In genomic region chr2:188897096-188897495, GRCh38 we compare ENCODE assay signal across 16 cellular contexts.
A peak's percentile ranks its signal among the peaks of the same experiment; 100 is the strongest.
DNase-seq lines count a peak whose midpoint lies in the region; ATAC-seq and TF ChIP-seq lines count a peak whose summit lies in the region.
"Had no signal": no experiment of that assay in that cellular context is flagged by ENCODE, and none has a peak within 500 bp of the region (broad histone marks: within the 10 kb centered on the region; RNA-seq: fewer than 3 reads in every experiment).

No MANE protein-coding gene starts in this region.

- H3K27ac Mint-ChIP-seq in nephron = peak overlapping the region; percentile 37 to 84 (median 39)
- no peak overlapping the region for H3K27ac Mint-ChIP-seq in endodermal cell
- H3K27ac Mint-ChIP-seq: activated CD8-positive, alpha-beta memory T cell treated with anti-CD3 and anti-CD28 coated beads, Interleukin-2, amount 10 ng/mL, durations not matched to agents 7 days and 5 days; activated naive CD4-positive, alpha-beta T cell treated with anti-CD3 and anti-CD28 coated beads, Interleukin-2, amount 10 ng/mL, durations not matched to agents 7 days and 5 days; naive B cell had no signal

- intact Hi-C loops in ascending aorta (cut with DNase I) (loop anchor here (10.0 kb wide), 1 partner anchor 78 kb away; the partner anchor contains the start of gene COL3A1), uterus (cut with DNase I; ENCODE audit: low total_unique reads) (no loop called here), spleen (cut with DNase I; ENCODE audit: low total_unique reads) (no loop called here)

- no peak for ATAC-seq in HG02938 (IDR thresholded peaks at IDR 0.05; ENCODE audit: unreplicated experiment)
- ATAC-seq: activated CD8-positive, alpha-beta memory T cell treated with anti-CD3 and anti-CD28 coated beads, Interleukin-2, amount 10 ng/mL, durations not matched to agents 7 days and 5 days had no signal

- TF ChIP-seq POLR2A in uterus (IDR thresholded peaks at IDR 0.05) (no peak), spleen (IDR thresholded peaks at IDR 0.05) (no peak)

- H3K27me3 ChIP-seq in ascending aorta (no peaks in the 10 kb centered on the region), uterus (no peaks in the 10 kb centered on the region), spleen (replicated peaks in 1 of 7) (no peaks in the 10 kb centered on the region), endodermal cell (ENCODE audit: control insufficient read depth, insufficient read depth, low read length, poor library complexity, severe bottlenecking) (no peaks in the 10 kb centered on the region)
- H3K27me3 ChIP-seq: right lobe of liver had no signal

- H3K4me1 Mint-ChIP-seq in nephron (peaks cover 46% of the 10 kb centered on the region), endodermal cell (no peaks in the 10 kb centered on the region)
- H3K4me1 Mint-ChIP-seq: activated CD8-positive, alpha-beta memory T cell treated with anti-CD3 and anti-CD28 coated beads, Interleukin-2, amount 10 ng/mL, durations not matched to agents 7 days and 5 days; activated naive CD4-positive, alpha-beta T cell treated with anti-CD3 and anti-CD28 coated beads, Interleukin-2, amount 10 ng/mL, durations not matched to agents 7 days and 5 days; naive B cell had no signal

- H3K27me3 Mint-ChIP-seq in nephron (ENCODE audit: low read depth) (no peaks in the 10 kb centered on the region), endodermal cell (ENCODE audit: insufficient read depth) (no peaks in the 10 kb centered on the region)
- H3K27me3 Mint-ChIP-seq: activated CD8-positive, alpha-beta memory T cell treated with anti-CD3 and anti-CD28 coated beads, Interleukin-2, amount 10 ng/mL, durations not matched to agents 7 days and 5 days; activated naive CD4-positive, alpha-beta T cell treated with anti-CD3 and anti-CD28 coated beads, Interleukin-2, amount 10 ng/mL, durations not matched to agents 7 days and 5 days; naive B cell had no signal

- H3K9me3 Mint-ChIP-seq in nephron (peaks cover 3% of the 10 kb centered on the region), endodermal cell (no peaks in the 10 kb centered on the region)
- H3K9me3 Mint-ChIP-seq: activated naive CD4-positive, alpha-beta T cell treated with anti-CD3 and anti-CD28 coated beads, Interleukin-2, amount 10 ng/mL, durations not matched to agents 7 days and 5 days had no signal

- WGBS in spleen, 5 donors = 65 to 81% (median 69%) methylated on average over 3 of the region's 3 CpGs
- 90 to 97% methylated on average over 3 of the region's 3 CpGs for WGBS in endodermal cell (ENCODE audit: insufficient coverage in 1 of 2, insufficient read length in 1 of 2), 2 experiments

- no peak for TF ChIP-seq CTCF in ascending aorta (IDR thresholded peaks at IDR 0.05)
- TF ChIP-seq CTCF in fibroblast of villous mesenchyme (IDR thresholded peaks at IDR 0.05; ENCODE audit: insufficient read depth, low read depth, low read length) = no peak
- TF ChIP-seq CTCF in nephron (IDR thresholded peaks at IDR 0.05; ENCODE audit: unreplicated experiment in 3 of 3) = no peak
- no peak for TF ChIP-seq CTCF in uterus (IDR thresholded peaks at IDR 0.05)
- TF ChIP-seq CTCF in spleen (IDR thresholded peaks at IDR 0.05 in 8 of 11, conservative IDR thresholded peaks at IDR 0.05 in 3 of 11) = no peak
- TF ChIP-seq CTCF in endodermal cell (conservative IDR thresholded peaks at IDR 0.05) = no peak

- H3K27ac ChIP-seq in ascending aorta (peak overlapping the region; percentile 35 to 75), uterus (peak overlapping the region; percentile 68 to 81), spleen (peak overlapping the region in 1 of 8 donors; percentile 9), endodermal cell (ENCODE audit: low read depth, low read length) (no peak overlapping the region)
- H3K27ac ChIP-seq: right lobe of liver, VCaP had no signal

- H3K4me1 ChIP-seq in ascending aorta (peaks cover 0 to 14% of the 10 kb centered on the region in 2 donors), uterus (peaks cover 0 to 16% of the 10 kb centered on the region in 2 donors), spleen (no peaks in the 10 kb centered on the region), endodermal cell (ENCODE audit: control insufficient read depth, insufficient read depth, low read length) (no peaks in the 10 kb centered on the region)
- H3K4me1 ChIP-seq: Caco-2, right lobe of liver had no signal

- H3K4me3 ChIP-seq in ascending aorta (peak overlapping the region; percentile 30 to 32), fibroblast of villous mesenchyme (ENCODE audit: low read depth, low read length) (no peak overlapping the region), uterus (no peak overlapping the region), spleen (no peak overlapping the region), endodermal cell (ENCODE audit: low read length) (no peak overlapping the region)
- H3K4me3 ChIP-seq: right lobe of liver had no signal

- H3K36me3 Mint-ChIP-seq in nephron (ENCODE audit: low read depth) (no peaks in the 10 kb centered on the region), endodermal cell (ENCODE audit: low read depth) (no peaks in the 10 kb centered on the region)
- H3K36me3 Mint-ChIP-seq: activated CD8-positive, alpha-beta memory T cell treated with anti-CD3 and anti-CD28 coated beads, Interleukin-2, amount 10 ng/mL, durations not matched to agents 7 days and 5 days; activated naive CD4-positive, alpha-beta T cell treated with anti-CD3 and anti-CD28 coated beads, Interleukin-2, amount 10 ng/mL, durations not matched to agents 7 days and 5 days; naive B cell had no signal

- no peak overlapping the region for H3K9ac ChIP-seq in endodermal cell (ENCODE audit: extremely low read depth, low read length, poor library complexity, severe bottlenecking)

- DNase-seq in ascending aorta (ENCODE audit: low spot score in 2 of 2) (no peak), fibroblast of villous mesenchyme (ENCODE audit: low read depth) (peak; percentile 59), uterus (no peak), spleen (no peak), endodermal cell (no peak), GM19240 (ENCODE audit: insufficient read length, low spot score) (no peak)
- DNase-seq: activated CD8-positive, alpha-beta memory T cell treated with anti-CD3 and anti-CD28 coated beads, Interleukin-2, amount 10 ng/mL, durations not matched to agents 7 days and 5 days; activated naive CD4-positive, alpha-beta T cell treated with anti-CD3 and anti-CD28 coated beads, Interleukin-2, amount 10 ng/mL, durations not matched to agents 7 days and 5 days; Caco-2; islet precursor cell; MV-4-11; naive B cell; right lobe of liver had no signal

- no peaks in the 10 kb centered on the region for H3K9me3 ChIP-seq in ascending aorta
- no peaks in the 10 kb centered on the region for H3K9me3 ChIP-seq in uterus
- no peaks in the 10 kb centered on the region for H3K9me3 ChIP-seq in spleen
- H3K9me3 ChIP-seq in endodermal cell (ENCODE audit: control insufficient read depth, low read length) = no peaks in the 10 kb centered on the region
- H3K9me3 ChIP-seq: Caco-2, right lobe of liver had no signal

- no peaks in the 10 kb centered on the region for H3K36me3 ChIP-seq in ascending aorta
- H3K36me3 ChIP-seq in uterus = no peaks in the 10 kb centered on the region
- no peaks in the 10 kb centered on the region for H3K36me3 ChIP-seq in spleen
- no peaks in the 10 kb centered on the region for H3K36me3 ChIP-seq in endodermal cell (ENCODE audit: control insufficient read depth, insufficient read depth, low read length)
- H3K36me3 ChIP-seq: right lobe of liver had no signal

- H3K4me3 Mint-ChIP-seq in nephron (peak overlapping the region in 1 of 3 experiments; percentile 14), endodermal cell (no peak overlapping the region)
- H3K4me3 Mint-ChIP-seq: activated CD8-positive, alpha-beta memory T cell treated with anti-CD3 and anti-CD28 coated beads, Interleukin-2, amount 10 ng/mL, durations not matched to agents 7 days and 5 days; activated naive CD4-positive, alpha-beta T cell treated with anti-CD3 and anti-CD28 coated beads, Interleukin-2, amount 10 ng/mL, durations not matched to agents 7 days and 5 days; naive B cell had no signal

Comparison
In these comparisons a context has a peak if more than half of its experiments do, and no peak if none do; other contexts are left out.
1. H3K4me3 ChIP-seq: peak in ascending aorta (2 of 2); none in fibroblast of villous mesenchyme (single experiment), uterus (0 of 2), spleen (0 of 8) and endodermal cell (single experiment).